Comparison of ENCODE assay signal across 9 cellular contexts in the genomic region with DNA sequence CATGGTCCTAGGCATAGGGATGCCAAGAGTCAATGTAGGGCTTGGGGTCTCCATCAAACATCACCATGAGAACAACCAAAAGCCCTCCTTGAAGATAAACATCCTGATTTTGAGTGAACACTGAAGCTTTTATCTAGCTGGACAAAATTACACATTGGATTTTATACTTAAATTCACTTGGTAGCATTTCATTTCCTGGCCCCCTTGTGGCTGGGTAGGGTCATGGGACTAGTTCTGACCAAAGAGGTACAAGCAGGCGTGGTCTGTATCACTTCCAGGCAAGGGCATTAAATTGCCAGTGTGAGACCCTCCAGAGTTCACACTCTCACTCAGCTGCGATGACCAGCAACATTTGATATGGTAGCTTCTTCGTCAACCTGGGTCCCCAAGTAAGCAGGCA.
DNase-seq lines count a peak whose midpoint lies in the region; ATAC-seq, FAIRE-seq and TF ChIP-seq lines count a peak whose summit lies in the region.
"Had no signal": no experiment of that assay in that cellular context is flagged by ENCODE, and none has a peak within 500 bp of the region (broad histone marks: within the 10 kb centered on the region; RNA-seq: fewer than 3 reads in every experiment).

No MANE protein-coding gene starts in this region.

- CTCF ChIA-PET in GM12878 (lab: Yijun Ruan, JAX), result interaction anchor here (1.8 kb wide), 1 partner anchor 29 kb away, joined by 6 read pairs; no protein-coding TSS in a partner anchor

- ATAC-seq in GM18505 (IDR thresholded peaks at IDR 0.05; ENCODE audit: unreplicated experiment), result peak; percentile 56
- peak; percentile 78 for ATAC-seq in HG03354 (IDR thresholded peaks at IDR 0.05; ENCODE audit: poor library complexity, severe bottlenecking, unreplicated experiment)
- peak; percentile 70 for ATAC-seq in GM12878
- no peak for ATAC-seq in GM18907 (IDR thresholded peaks at IDR 0.05; ENCODE audit: unreplicated experiment)

- no peaks in the 10 kb centered on the region for H3K9me3 Mint-ChIP-seq in neural crest cell

- WGBS in GM12878 (ENCODE audit: insufficient coverage, insufficient replicate concordance, low lambda C conversion rate, missing lambda C conversion rate), result 12% methylated on average over 3 of the region's 3 CpGs
- WGBS in thyroid gland, 2 donors, result 86 to 87% methylated on average over 3 of the region's 3 CpGs

- H3K79me2 ChIP-seq in GM12878 (ENCODE audit: control insufficient read depth, insufficient read depth, low read length), result no peaks in the 10 kb centered on the region
- H3K79me2 ChIP-seq: parathyroid adenoma had no signal

- H3K36me3 ChIP-seq in GM12878 (ENCODE audit: control insufficient read depth in 2 of 2, insufficient read depth in 2 of 2, low read length in 1 of 2), result no peaks in the 10 kb centered on the region
- H3K36me3 ChIP-seq in thyroid gland, result no peaks in the 10 kb centered on the region

- H3K4me1 ChIP-seq in GM12878 (ENCODE audit: control insufficient read depth, insufficient read depth, low read length) (no peaks in the 10 kb centered on the region), thyroid gland (no peaks in the 10 kb centered on the region)
- H3K4me1 ChIP-seq: parathyroid adenoma had no signal

- RAD21 ChIA-PET in GM12878 (lab: Charles Lee; ENCODE audit: unreplicated experiment), result no interaction called here

- no peak for TF ChIP-seq EP300 in GM12878 (IDR thresholded peaks at IDR 0.05; ENCODE audit: borderline replicate concordance in 1 of 2, control insufficient read depth in 1 of 2, low read depth in 2 of 2, low read length in 2 of 2)

- peaks cover 7% of the 10 kb centered on the region for H3K27me3 Mint-ChIP-seq in neural crest cell (ENCODE audit: low read depth)

- H3K4me2 ChIP-seq in GM12878 (ENCODE audit: control insufficient read depth, insufficient read depth), result no peak overlapping the region

- intact Hi-C loops in GM12878 (cut with micrococcal nuclease; ENCODE audit: unreplicated experiment) (no loop called here), thyroid gland (cut with DNase I) (no loop called here)

- SMC1A ChIA-PET in GM12878 (lab: Charles Lee; ENCODE audit: uncharacterized antibody, unreplicated experiment), result no interaction called here

- H3K4me1 Mint-ChIP-seq in neural crest cell, result no peaks in the 10 kb centered on the region

- H3K9ac ChIP-seq in GM12878 (ENCODE audit: control insufficient read depth, insufficient read depth, low read length), result no peak overlapping the region
- H3K9ac ChIP-seq: parathyroid adenoma had no signal

- BruUV-seq in GM12878 (replicated peaks; lab: Mats Ljungman, UMichigan), result no TSS peak

- H3K27ac Mint-ChIP-seq in neural crest cell (ENCODE audit: unreplicated experiment), result no peak overlapping the region

- H3K9me3 ChIP-seq in GM12878 (replicated peaks; ENCODE audit: control insufficient read depth, insufficient read depth, low read length), result no peaks in the 10 kb centered on the region
- no peaks in the 10 kb centered on the region for H3K9me3 ChIP-seq in thyroid gland

- TF ChIP-seq CTCF in GM12878 (IDR thresholded peaks at IDR 0.05 in 2 of 3, conservative IDR thresholded peaks at IDR 0.05 in 1 of 3; ENCODE audit: control insufficient read depth in 2 of 3, extremely low read depth in 1 of 3, insufficient read depth in 1 of 3, low read depth in 3 of 3, low read length in 3 of 3), result peak in 2 of 3 experiments; percentile 49 to 50; a peak in 3 of 6 replicates
- TF ChIP-seq CTCF in neural crest cell (conservative IDR thresholded peaks at IDR 0.05), result peak; percentile 63
- TF ChIP-seq CTCF in thyroid gland (IDR thresholded peaks at IDR 0.05), result peak in 1 of 6 experiments; percentile 25

- H3K27ac ChIP-seq in GM12878 (ENCODE audit: control insufficient read depth, insufficient read depth) (no peak overlapping the region), thyroid gland (no peak overlapping the region)
- H3K27ac ChIP-seq: parathyroid adenoma had no signal

- H4K20me1 ChIP-seq in GM12878 (ENCODE audit: control insufficient read depth, insufficient read depth), result no peaks in the 10 kb centered on the region

- no peaks in the 10 kb centered on the region for H3K27me3 ChIP-seq in GM12878 (replicated peaks in 1 of 2; ENCODE audit: control insufficient read depth in 2 of 2, insufficient read depth in 2 of 2, low read length in 1 of 2)
- H3K27me3 ChIP-seq in thyroid gland, result no peaks in the 10 kb centered on the region

- POLR2A ChIA-PET in GM12878 (lab: Charles Lee), result no interaction called here

- no peak for TF ChIP-seq POLR2A in GM18505 (IDR thresholded peaks at IDR 0.05; ENCODE audit: borderline replicate concordance, extremely low read depth, insufficient read depth, insufficient read length)
- TF ChIP-seq POLR2A in GM12878 (IDR thresholded peaks at IDR 0.05; ENCODE audit: low read depth, low read length), result no peak
- TF ChIP-seq POLR2A in thyroid gland (IDR thresholded peaks at IDR 0.05), result no peak

- TF ChIP-seq RAD21 in GM12878 (IDR thresholded peaks at IDR 0.05; ENCODE audit: insufficient read depth, low read depth, low read length), result peak; percentile 11; the same call in 1 of the 2 replicates

- no peak overlapping the region for H3K4me3 Mint-ChIP-seq in neural crest cell

- in situ Hi-C loops in GM12878 (cut with MboI), result no loop called here

- H3K4me3 ChIP-seq in GM12878, result no peak overlapping the region
- no peak overlapping the region for H3K4me3 ChIP-seq in thyroid gland (replicated peaks in 1 of 3)

- H2AFZ ChIP-seq in GM12878 (ENCODE audit: control insufficient read depth, low read depth, low read length), result no peak overlapping the region
- H2AFZ ChIP-seq: parathyroid adenoma had no signal

- FAIRE-seq in GM12878 (lab: Jason Lieb, UNC), result no peak

- DNase-seq in GM12878 (ENCODE audit: low read depth, low spot score), result no peak
- peak; percentile 25 for DNase-seq in neural crest cell (ENCODE audit: low read depth, low spot score)
- no peak for DNase-seq in thyroid gland
- DNase-seq in retina, result no peak
- no peak for DNase-seq in GF-D8 (lab: John Stamatoyannopoulos, UW)

- no peaks in the 10 kb centered on the region for H3K36me3 Mint-ChIP-seq in neural crest cell (ENCODE audit: low read depth)

TF ChIP-seq in GM12878, 131 proteins besides CTCF, POLR2A, EP300 and RAD21:
- TF ChIP-seq PAX8 (IDR thresholded peaks at IDR 0.05) (no peak), MYB (IDR thresholded peaks at IDR 0.05; ENCODE audit: borderline replicate concordance, low read depth, low read length) (no peak), SREBF2 (IDR thresholded peaks at IDR 0.05; ENCODE audit: low read length) (no peak), YBX1 (IDR thresholded peaks at IDR 0.05) (no peak), SREBF1 (IDR thresholded peaks at IDR 0.05; ENCODE audit: low read length) (no peak), ELK1 (IDR thresholded peaks at IDR 0.05; ENCODE audit: low read depth, low read length) (no peak), CREB1 (IDR thresholded peaks at IDR 0.05; ENCODE audit: low read depth) (no peak), RCOR1 (conservative IDR thresholded peaks at IDR 0.05; ENCODE audit: low read depth, low read length) (no peak), HSF1 (IDR thresholded peaks at IDR 0.05; ENCODE audit: low read depth, low read length) (no peak)
